ENCODE assay signal across 10 cellular contexts in genomic region chr22:44337658-44338004, GRCh38. TPM values are rescaled to one million over a fixed set of nuclear protein-coding genes. Genes with fewer than 3 reads are reported as not detected.
A peak's percentile ranks its signal among the peaks of the same experiment; 100 is the strongest.
DNase-seq lines count a peak whose midpoint lies in the region; ATAC-seq, FAIRE-seq and TF ChIP-seq lines count a peak whose summit lies in the region.
"Had no signal": no experiment of that assay in that cellular context is flagged by ENCODE, and none has a peak within 500 bp of the region (broad histone marks: within the 10 kb centered on the region; RNA-seq: fewer than 3 reads in every experiment).

No MANE protein-coding gene starts in this region.

- H3K4me3 Mint-ChIP-seq in stimulated activated naive CD8-positive, alpha-beta T cell treated with anti-CD3 and anti-CD28 coated beads, Interleukin-15, amount 100 ng/mL, for 72 hours = no peak overlapping the region
- H3K4me3 Mint-ChIP-seq: activated naive CD4-positive, alpha-beta T cell treated with anti-CD3 and anti-CD28 coated beads, Interleukin-2, amount 50 U/mL, for 24 hours had no signal

- no peak for TF ChIP-seq POLR2A in GM12891 (IDR thresholded peaks at IDR 0.05; ENCODE audit: low read depth, low read length)

- no peak for ATAC-seq in stimulated activated naive CD8-positive, alpha-beta T cell treated with anti-CD3 and anti-CD28 coated beads, Interleukin-15, Interleukin-2, amounts not matched to agents 100 U/mL and 50 U/mL, for 24 hours
- ATAC-seq in stimulated activated naive CD8-positive, alpha-beta T cell treated with anti-CD3 and anti-CD28 coated beads, Interleukin-15, amount 100 ng/mL, for 72 hours = no peak
- ATAC-seq in SK-N-SH treated with all-trans-retinoic acid at 6 μM for 48 hours (peak; percentile 77), left cardiac atrium (peak; percentile 58 to 73), GM19023 (IDR thresholded peaks at IDR 0.05; ENCODE audit: unreplicated experiment) (no peak), HG02588 (IDR thresholded peaks at IDR 0.05; ENCODE audit: unreplicated experiment) (no peak), upper lobe of right lung (no peak)

- FAIRE-seq in GM12891 (lab: Jason Lieb, UNC) = no peak

- H3K4me1 Mint-ChIP-seq in stimulated activated naive CD8-positive, alpha-beta T cell treated with anti-CD3 and anti-CD28 coated beads, Interleukin-15, amount 100 ng/mL, for 72 hours = peaks cover 7% of the 10 kb centered on the region
- H3K4me1 Mint-ChIP-seq: activated naive CD4-positive, alpha-beta T cell treated with anti-CD3 and anti-CD28 coated beads, Interleukin-2, amount 50 U/mL, for 24 hours had no signal

- DNase-seq in stimulated activated naive CD8-positive, alpha-beta T cell treated with anti-CD3 and anti-CD28 coated beads, Interleukin-15, Interleukin-2, amounts not matched to agents 100 U/mL and 50 U/mL, for 24 hours = peak; percentile 41
- no peak for DNase-seq in stimulated activated naive CD8-positive, alpha-beta T cell treated with anti-CD3 and anti-CD28 coated beads, Interleukin-15, amount 100 ng/mL, for 72 hours
- peak; percentile 72 for DNase-seq in left cardiac atrium
- no peak for DNase-seq in GM12891 (ENCODE audit: insufficient read length, low spot score)
- DNase-seq in upper lobe of right lung = no peak
- DNase-seq: left colon had no signal

- peaks cover 3% of the 10 kb centered on the region for H3K27me3 Mint-ChIP-seq in stimulated activated naive CD8-positive, alpha-beta T cell treated with anti-CD3 and anti-CD28 coated beads, Interleukin-15, amount 100 ng/mL, for 72 hours
- H3K27me3 Mint-ChIP-seq: activated naive CD4-positive, alpha-beta T cell treated with anti-CD3 and anti-CD28 coated beads, Interleukin-2, amount 50 U/mL, for 24 hours had no signal

- intact Hi-C loops in left cardiac atrium (cut with DNase I) (no loop called here), upper lobe of right lung (cut with DNase I) (no loop called here)

- no peak overlapping the region for H3K27ac Mint-ChIP-seq in stimulated activated naive CD8-positive, alpha-beta T cell treated with anti-CD3 and anti-CD28 coated beads, Interleukin-15, amount 100 ng/mL, for 72 hours
- H3K27ac Mint-ChIP-seq: activated naive CD4-positive, alpha-beta T cell treated with anti-CD3 and anti-CD28 coated beads, Interleukin-2, amount 50 U/mL, for 24 hours had no signal

- H3K27me3 ChIP-seq in upper lobe of right lung = peaks cover 19% of the 10 kb centered on the region

- TF ChIP-seq CTCF in upper lobe of right lung (IDR thresholded peaks at IDR 0.05) = no peak

- H3K4me3 ChIP-seq in upper lobe of right lung = no peak overlapping the region

- H3K9me3 Mint-ChIP-seq in stimulated activated naive CD8-positive, alpha-beta T cell treated with anti-CD3 and anti-CD28 coated beads, Interleukin-15, amount 100 ng/mL, for 72 hours = no peaks in the 10 kb centered on the region
- H3K9me3 Mint-ChIP-seq: activated naive CD4-positive, alpha-beta T cell treated with anti-CD3 and anti-CD28 coated beads, Interleukin-2, amount 50 U/mL, for 24 hours had no signal

- no peaks in the 10 kb centered on the region for H3K36me3 ChIP-seq in upper lobe of right lung

- H3K4me1 ChIP-seq in upper lobe of right lung = peaks cover 10% of the 10 kb centered on the region

- H3K27ac ChIP-seq in upper lobe of right lung = no peak overlapping the region

- H3K9me3 ChIP-seq in upper lobe of right lung = no peaks in the 10 kb centered on the region

TF ChIP-seq in SK-N-SH treated with all-trans-retinoic acid at 6 μM for 48 hours, 23 proteins besides CTCF, POLR2A, EP300 and RAD21:
- no peak for TF ChIP-seq OSR1 (CRISPR knock-in tag; IDR thresholded peaks at IDR 0.05)
- no peak for TF ChIP-seq CREB5 (CRISPR knock-in tag; IDR thresholded peaks at IDR 0.05; ENCODE audit: low read depth)
- no peak for TF ChIP-seq SNAI2 (CRISPR knock-in tag; IDR thresholded peaks at IDR 0.05)
- no peak for TF ChIP-seq ZC3H10 (CRISPR knock-in tag; IDR thresholded peaks at IDR 0.05)
- TF ChIP-seq CSDC2 (CRISPR knock-in tag; IDR thresholded peaks at IDR 0.05) = no peak
- no peak for TF ChIP-seq ZNF70 (CRISPR knock-in tag; IDR thresholded peaks at IDR 0.05)
- TF ChIP-seq GLIS3 (CRISPR knock-in tag; IDR thresholded peaks at IDR 0.05) = no peak
- no peak for TF ChIP-seq ZNF8 (CRISPR knock-in tag; IDR thresholded peaks at IDR 0.05)
- TF ChIP-seq ISL1 (CRISPR knock-in tag; IDR thresholded peaks at IDR 0.05) = no peak
- TF ChIP-seq, protein P1, sequence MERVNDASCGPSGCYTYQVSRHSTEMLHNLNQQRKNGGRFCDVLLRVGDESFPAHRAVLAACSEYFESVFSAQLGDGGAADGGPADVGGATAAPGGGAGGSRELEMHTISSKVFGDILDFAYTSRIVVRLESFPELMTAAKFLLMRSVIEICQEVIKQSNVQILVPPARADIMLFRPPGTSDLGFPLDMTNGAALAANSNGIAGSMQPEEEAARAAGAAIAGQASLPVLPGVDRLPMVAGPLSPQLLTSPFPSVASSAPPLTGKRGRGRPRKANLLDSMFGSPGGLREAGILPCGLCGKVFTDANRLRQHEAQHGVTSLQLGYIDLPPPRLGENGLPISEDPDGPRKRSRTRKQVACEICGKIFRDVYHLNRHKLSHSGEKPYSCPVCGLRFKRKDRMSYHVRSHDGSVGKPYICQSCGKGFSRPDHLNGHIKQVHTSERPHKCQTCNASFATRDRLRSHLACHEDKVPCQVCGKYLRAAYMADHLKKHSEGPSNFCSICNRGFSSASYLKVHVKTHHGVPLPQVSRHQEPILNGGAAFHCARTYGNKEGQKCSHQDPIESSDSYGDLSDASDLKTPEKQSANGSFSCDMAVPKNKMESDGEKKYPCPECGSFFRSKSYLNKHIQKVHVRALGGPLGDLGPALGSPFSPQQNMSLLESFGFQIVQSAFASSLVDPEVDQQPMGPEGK (CRISPR knock-in tag; IDR thresholded peaks at IDR 0.05; ENCODE audit: borderline replicate concordance) = no peak
- TF ChIP-seq ZFP30 (CRISPR knock-in tag; IDR thresholded peaks at IDR 0.05) = no peak
- TF ChIP-seq RARB (CRISPR knock-in tag; IDR thresholded peaks at IDR 0.05) = no peak
- TF ChIP-seq ESRRG (CRISPR knock-in tag; IDR thresholded peaks at IDR 0.05) = no peak

TF ChIP-seq in GM12891, 5 proteins besides CTCF, POLR2A, EP300 and RAD21:
- TF ChIP-seq SPI1 (IDR thresholded peaks at IDR 0.05; ENCODE audit: low read depth, low read length) (no peak), TAF1 (IDR thresholded peaks at IDR 0.05; ENCODE audit: low read depth, low read length) (no peak)

RNA-seq across cellular contexts. Expression of gene SHISAL1, which starts 24.9 kb away (rescaled TPM):
- total RNA-seq in left cardiac atrium (1 to 10 TPM; 1.4 to 4.2 TPM), upper lobe of right lung (1.0 TPM)
- not detected for polyA plus RNA-seq in GM12891 (2012; ENCODE audit: low read depth, missing spikeins)

Comparison
In these comparisons a context has a peak if more than half of its experiments do, and no peak if none do; other contexts are left out.
1. DNase-seq: peak in stimulated activated naive CD8-positive, alpha-beta T cell treated with anti-CD3 and anti-CD28 coated beads, Interleukin-15, Interleukin-2, amounts not matched to agents 100 U/mL and 50 U/mL, for 24 hours (single experiment) and left cardiac atrium (single experiment); none in stimulated activated naive CD8-positive, alpha-beta T cell treated with anti-CD3 and anti-CD28 coated beads, Interleukin-15, amount 100 ng/mL, for 72 hours (0 of 2), GM12891 (single experiment) and upper lobe of right lung (single experiment).
2. ATAC-seq: peak in SK-N-SH treated with all-trans-retinoic acid at 6 μM for 48 hours (single experiment) and left cardiac atrium (2 of 2); none in stimulated activated naive CD8-positive, alpha-beta T cell treated with anti-CD3 and anti-CD28 coated beads, Interleukin-15, Interleukin-2, amounts not matched to agents 100 U/mL and 50 U/mL, for 24 hours (single experiment), stimulated activated naive CD8-positive, alpha-beta T cell treated with anti-CD3 and anti-CD28 coated beads, Interleukin-15, amount 100 ng/mL, for 72 hours (single experiment), GM19023 (single experiment), HG02588 (single experiment) and upper lobe of right lung (single experiment).